Comparison of ENCODE assay signal across 1 cellular context in genomic region chr1:172332230-172332629, GRCh38.
TF ChIP-seq lines count a peak whose summit lies in the region.

No MANE protein-coding gene starts in this region.

TF ChIP-seq in GM12878, 131 proteins besides CTCF, POLR2A, EP300 and RAD21 (continued from another document):
- TF ChIP-seq BCLAF1 (IDR thresholded peaks at IDR 0.05) (no peak), RFX5 (IDR thresholded peaks at IDR 0.05; ENCODE audit: low read depth, low read length) (no peak), ZNF274 (IDR thresholded peaks at IDR 0.05; ENCODE audit: insufficient read depth, insufficient read length) (no peak), MAX (IDR thresholded peaks at IDR 0.05; ENCODE audit: low read depth, low read length) (no peak), SIX5 (IDR thresholded peaks at IDR 0.05; ENCODE audit: low read depth, low read length, severe bottlenecking) (no peak), TCF7 (IDR thresholded peaks at IDR 0.05; ENCODE audit: borderline replicate concordance) (no peak), SIN3A (IDR thresholded peaks at IDR 0.05; ENCODE audit: low read depth, low read length) (no peak), HCFC1 (IDR thresholded peaks at IDR 0.05; ENCODE audit: low read length) (no peak), ZNF687 (IDR thresholded peaks at IDR 0.05) (no peak)
